Comparison of ENCODE assay signal across 8 cellular contexts in genomic region chr1:33346921-33347649, GRCh38. TPM values are rescaled to one million over a fixed set of nuclear protein-coding genes. Genes with fewer than 3 reads are reported as not detected.
DNase-seq lines count a peak whose midpoint lies in the region; ATAC-seq and FAIRE-seq lines count a peak whose summit lies in the region.

No MANE protein-coding gene starts in this region.

- no peaks in the 10 kb centered on the region for H3K9me3 ChIP-seq in iPS-18a (ENCODE audit: control insufficient read depth, low read depth, low read length)
- no peaks in the 10 kb centered on the region for H3K9me3 ChIP-seq in small intestine (ENCODE audit: control insufficient read depth, low read depth)

- DNase-seq in CD1c-positive myeloid dendritic cell (ENCODE audit: extremely low spot score) (peak; percentile 67), LHCN-M2 (ENCODE audit: low read depth) (peak; percentile 97), amniotic epithelial cell (ENCODE audit: low read depth) (peak; percentile 95), small intestine (peak; percentile 60), cortex of kidney (lab: John Stamatoyannopoulos, UW) (no peak), NCI-H524 treated with DMSO at 0.1 percent for 48 hours (lab: John Stamatoyannopoulos, UW) (no peak)

- no peak for ATAC-seq in GM18909 (IDR thresholded peaks at IDR 0.05; ENCODE audit: poor library complexity, unreplicated experiment)

- H3K9ac ChIP-seq in iPS-18a (ENCODE audit: low read length): no peak overlapping the region

- peaks cover 62% of the 10 kb centered on the region for H3K4me1 ChIP-seq in iPS-18a (ENCODE audit: control insufficient read depth, low read depth, low read length)
- peaks cover 7 to 12% of the 10 kb centered on the region in 2 donors for H3K4me1 ChIP-seq in small intestine (ENCODE audit: control insufficient read depth in 2 of 2, insufficient read depth in 1 of 2, low read depth in 1 of 2, low read length in 1 of 2)

- no peak overlapping the region for H3K27ac ChIP-seq in iPS-18a (ENCODE audit: low read length)
- peak overlapping the region; percentile 81 to 96 for H3K27ac ChIP-seq in small intestine (ENCODE audit: low read depth in 1 of 2, low read length in 1 of 2)

- H3K4me3 ChIP-seq in iPS-18a (ENCODE audit: low read length): peak overlapping the region; percentile 63
- peak overlapping the region in 1 of 2 donors; percentile 94 for H3K4me3 ChIP-seq in small intestine (ENCODE audit: low read depth in 1 of 2, low read length in 2 of 2)

- no peak for FAIRE-seq in small intestine (lab: Jason Lieb, UNC)

- H3K36me3 ChIP-seq in iPS-18a (ENCODE audit: control insufficient read depth, low read depth, low read length): no peaks in the 10 kb centered on the region
- H3K36me3 ChIP-seq in small intestine (ENCODE audit: control insufficient read depth in 2 of 2, insufficient read depth in 2 of 2, low read length in 2 of 2): no peaks in the 10 kb centered on the region

- 12 to 23% (median 20%) methylated on average over 2 of the region's 2 CpGs for WGBS in small intestine, 3 donors

- H3K27me3 ChIP-seq in iPS-18a (ENCODE audit: control insufficient read depth, insufficient read depth, low read length) (peaks cover 75% of the 10 kb centered on the region), small intestine (ENCODE audit: control insufficient read depth in 2 of 2, insufficient read depth in 2 of 2, low read length in 2 of 2) (no peaks in the 10 kb centered on the region)

RNA-seq across cellular contexts. Expression of gene A3GALT2, which starts 26.2 kb away (rescaled TPM):
- 0.51 TPM in 1 of 2 replicates, not detected in the other for total RNA-seq in LHCN-M2 (2014; rRNA removed)
- not detected for polyA plus RNA-seq in LHCN-M2 (2012)
- polyA plus RNA-seq in small intestine: not detected

Comparison
In these comparisons a context has a peak if more than half of its experiments do, and no peak if none do; other contexts are left out.
1. DNase-seq: peak in CD1c-positive myeloid dendritic cell (single experiment), LHCN-M2 (single experiment), amniotic epithelial cell (single experiment) and small intestine (single experiment); none in cortex of kidney (single experiment) and NCI-H524 treated with DMSO at 0.1 percent for 48 hours (single experiment).